Comparison of ENCODE assay signal across 1 cellular context in the genomic region with DNA sequence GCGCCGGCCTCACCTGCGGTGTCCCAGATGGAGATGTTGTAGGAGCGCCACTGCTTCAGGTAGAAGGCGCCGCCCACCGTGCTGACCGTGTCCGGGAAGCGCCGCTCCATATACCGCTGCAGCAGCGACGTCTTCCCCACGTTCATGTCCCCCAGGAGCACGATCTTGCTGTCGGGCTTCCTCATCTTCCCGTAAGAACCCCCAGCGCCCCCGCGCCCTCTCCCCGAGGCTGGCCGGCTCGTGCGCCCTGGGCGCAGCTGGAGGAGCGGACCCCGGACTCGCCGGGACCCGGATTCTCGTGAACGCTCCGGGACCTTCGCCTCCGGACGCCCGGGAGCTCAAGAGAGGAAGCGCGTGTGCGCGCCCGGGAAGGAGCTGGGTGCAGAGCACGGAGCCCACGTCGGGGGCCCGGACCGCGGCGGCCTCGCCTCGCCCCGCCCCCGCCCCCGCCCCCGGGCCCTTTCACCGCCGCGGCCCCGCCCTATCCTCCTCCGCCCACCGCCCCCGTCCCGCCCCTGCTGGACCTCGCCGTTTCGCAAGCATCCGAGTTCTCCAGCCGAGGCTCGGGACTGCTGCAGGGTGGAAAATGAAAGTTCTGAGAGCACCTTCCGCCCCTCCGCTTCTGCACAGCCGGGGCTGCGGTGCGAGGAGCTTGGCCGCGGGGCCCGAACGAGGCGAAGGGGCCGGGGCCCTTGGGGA.
TF ChIP-seq lines count a peak whose summit lies in the region.

A gene with protein sequence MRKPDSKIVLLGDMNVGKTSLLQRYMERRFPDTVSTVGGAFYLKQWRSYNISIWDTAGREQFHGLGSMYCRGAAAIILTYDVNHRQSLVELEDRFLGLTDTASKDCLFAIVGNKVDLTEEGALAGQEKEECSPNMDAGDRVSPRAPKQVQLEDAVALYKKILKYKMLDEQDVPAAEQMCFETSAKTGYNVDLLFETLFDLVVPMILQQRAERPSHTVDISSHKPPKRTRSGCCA (minus strand): TSS at position 388 of the 699 bp plus-strand sequence. CDS start 203 bp downstream, at position 185.

TF ChIP-seq in H1, 55 proteins besides CTCF, POLR2A, EP300 and RAD21 (continued from another document):
- TF ChIP-seq RBBP5 (IDR thresholded peaks at IDR 0.05; ENCODE audit: borderline replicate concordance, low read depth, low read length) (peak; percentile 72), CREB1 (IDR thresholded peaks at IDR 0.05) (peak; percentile 77), NANOG (IDR thresholded peaks at IDR 0.05; ENCODE audit: insufficient read depth, low read depth, low read length, poor library complexity, severe bottlenecking) (no peak), EGR1 (IDR thresholded peaks at IDR 0.05; ENCODE audit: borderline replicate concordance, low read depth, low read length) (peak; percentile 38; the same call in 1 of the 2 replicates), BACH1 (IDR thresholded peaks at IDR 0.05; ENCODE audit: low read length) (no peak), KDM4A (IDR thresholded peaks at IDR 0.05; ENCODE audit: low read depth, low read length, severe bottlenecking) (peak; percentile 90), POLR2AphosphoS5 (IDR thresholded peaks at IDR 0.05; ENCODE audit: low read depth, low read length) (no peak), CBX8 (IDR thresholded peaks at IDR 0.05; ENCODE audit: borderline replicate concordance, low read depth, low read length) (no peak), CEBPB (IDR thresholded peaks at IDR 0.05; ENCODE audit: low read depth, low read length) (peak; percentile 77), JUND (IDR thresholded peaks at IDR 0.05; ENCODE audit: low read length) (no peak)
- TF ChIP-seq, protein P1, sequence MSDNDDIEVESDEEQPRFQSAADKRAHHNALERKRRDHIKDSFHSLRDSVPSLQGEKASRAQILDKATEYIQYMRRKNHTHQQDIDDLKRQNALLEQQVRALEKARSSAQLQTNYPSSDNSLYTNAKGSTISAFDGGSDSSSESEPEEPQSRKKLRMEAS (IDR thresholded peaks at IDR 0.05), result peak; percentile 52
- TF ChIP-seq, protein P2, sequence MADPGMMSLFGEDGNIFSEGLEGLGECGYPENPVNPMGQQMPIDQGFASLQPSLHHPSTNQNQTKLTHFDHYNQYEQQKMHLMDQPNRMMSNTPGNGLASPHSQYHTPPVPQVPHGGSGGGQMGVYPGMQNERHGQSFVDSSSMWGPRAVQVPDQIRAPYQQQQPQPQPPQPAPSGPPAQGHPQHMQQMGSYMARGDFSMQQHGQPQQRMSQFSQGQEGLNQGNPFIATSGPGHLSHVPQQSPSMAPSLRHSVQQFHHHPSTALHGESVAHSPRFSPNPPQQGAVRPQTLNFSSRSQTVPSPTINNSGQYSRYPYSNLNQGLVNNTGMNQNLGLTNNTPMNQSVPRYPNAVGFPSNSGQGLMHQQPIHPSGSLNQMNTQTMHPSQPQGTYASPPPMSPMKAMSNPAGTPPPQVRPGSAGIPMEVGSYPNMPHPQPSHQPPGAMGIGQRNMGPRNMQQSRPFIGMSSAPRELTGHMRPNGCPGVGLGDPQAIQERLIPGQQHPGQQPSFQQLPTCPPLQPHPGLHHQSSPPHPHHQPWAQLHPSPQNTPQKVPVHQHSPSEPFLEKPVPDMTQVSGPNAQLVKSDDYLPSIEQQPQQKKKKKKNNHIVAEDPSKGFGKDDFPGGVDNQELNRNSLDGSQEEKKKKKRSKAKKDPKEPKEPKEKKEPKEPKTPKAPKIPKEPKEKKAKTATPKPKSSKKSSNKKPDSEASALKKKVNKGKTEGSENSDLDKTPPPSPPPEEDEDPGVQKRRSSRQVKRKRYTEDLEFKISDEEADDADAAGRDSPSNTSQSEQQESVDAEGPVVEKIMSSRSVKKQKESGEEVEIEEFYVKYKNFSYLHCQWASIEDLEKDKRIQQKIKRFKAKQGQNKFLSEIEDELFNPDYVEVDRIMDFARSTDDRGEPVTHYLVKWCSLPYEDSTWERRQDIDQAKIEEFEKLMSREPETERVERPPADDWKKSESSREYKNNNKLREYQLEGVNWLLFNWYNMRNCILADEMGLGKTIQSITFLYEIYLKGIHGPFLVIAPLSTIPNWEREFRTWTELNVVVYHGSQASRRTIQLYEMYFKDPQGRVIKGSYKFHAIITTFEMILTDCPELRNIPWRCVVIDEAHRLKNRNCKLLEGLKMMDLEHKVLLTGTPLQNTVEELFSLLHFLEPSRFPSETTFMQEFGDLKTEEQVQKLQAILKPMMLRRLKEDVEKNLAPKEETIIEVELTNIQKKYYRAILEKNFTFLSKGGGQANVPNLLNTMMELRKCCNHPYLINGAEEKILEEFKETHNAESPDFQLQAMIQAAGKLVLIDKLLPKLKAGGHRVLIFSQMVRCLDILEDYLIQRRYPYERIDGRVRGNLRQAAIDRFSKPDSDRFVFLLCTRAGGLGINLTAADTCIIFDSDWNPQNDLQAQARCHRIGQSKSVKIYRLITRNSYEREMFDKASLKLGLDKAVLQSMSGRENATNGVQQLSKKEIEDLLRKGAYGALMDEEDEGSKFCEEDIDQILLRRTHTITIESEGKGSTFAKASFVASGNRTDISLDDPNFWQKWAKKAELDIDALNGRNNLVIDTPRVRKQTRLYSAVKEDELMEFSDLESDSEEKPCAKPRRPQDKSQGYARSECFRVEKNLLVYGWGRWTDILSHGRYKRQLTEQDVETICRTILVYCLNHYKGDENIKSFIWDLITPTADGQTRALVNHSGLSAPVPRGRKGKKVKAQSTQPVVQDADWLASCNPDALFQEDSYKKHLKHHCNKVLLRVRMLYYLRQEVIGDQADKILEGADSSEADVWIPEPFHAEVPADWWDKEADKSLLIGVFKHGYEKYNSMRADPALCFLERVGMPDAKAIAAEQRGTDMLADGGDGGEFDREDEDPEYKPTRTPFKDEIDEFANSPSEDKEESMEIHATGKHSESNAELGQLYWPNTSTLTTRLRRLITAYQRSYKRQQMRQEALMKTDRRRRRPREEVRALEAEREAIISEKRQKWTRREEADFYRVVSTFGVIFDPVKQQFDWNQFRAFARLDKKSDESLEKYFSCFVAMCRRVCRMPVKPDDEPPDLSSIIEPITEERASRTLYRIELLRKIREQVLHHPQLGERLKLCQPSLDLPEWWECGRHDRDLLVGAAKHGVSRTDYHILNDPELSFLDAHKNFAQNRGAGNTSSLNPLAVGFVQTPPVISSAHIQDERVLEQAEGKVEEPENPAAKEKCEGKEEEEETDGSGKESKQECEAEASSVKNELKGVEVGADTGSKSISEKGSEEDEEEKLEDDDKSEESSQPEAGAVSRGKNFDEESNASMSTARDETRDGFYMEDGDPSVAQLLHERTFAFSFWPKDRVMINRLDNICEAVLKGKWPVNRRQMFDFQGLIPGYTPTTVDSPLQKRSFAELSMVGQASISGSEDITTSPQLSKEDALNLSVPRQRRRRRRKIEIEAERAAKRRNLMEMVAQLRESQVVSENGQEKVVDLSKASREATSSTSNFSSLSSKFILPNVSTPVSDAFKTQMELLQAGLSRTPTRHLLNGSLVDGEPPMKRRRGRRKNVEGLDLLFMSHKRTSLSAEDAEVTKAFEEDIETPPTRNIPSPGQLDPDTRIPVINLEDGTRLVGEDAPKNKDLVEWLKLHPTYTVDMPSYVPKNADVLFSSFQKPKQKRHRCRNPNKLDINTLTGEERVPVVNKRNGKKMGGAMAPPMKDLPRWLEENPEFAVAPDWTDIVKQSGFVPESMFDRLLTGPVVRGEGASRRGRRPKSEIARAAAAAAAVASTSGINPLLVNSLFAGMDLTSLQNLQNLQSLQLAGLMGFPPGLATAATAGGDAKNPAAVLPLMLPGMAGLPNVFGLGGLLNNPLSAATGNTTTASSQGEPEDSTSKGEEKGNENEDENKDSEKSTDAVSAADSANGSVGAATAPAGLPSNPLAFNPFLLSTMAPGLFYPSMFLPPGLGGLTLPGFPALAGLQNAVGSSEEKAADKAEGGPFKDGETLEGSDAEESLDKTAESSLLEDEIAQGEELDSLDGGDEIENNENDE (IDR thresholded peaks at IDR 0.05; ENCODE audit: insufficient replicate concordance, low read length), result no peak
